In genomic region chr11:123020968-123021367, GRCh38 we compare ENCODE assay signal across 9 cellular contexts. TPM values are rescaled to one million over a fixed set of nuclear protein-coding genes. Genes with fewer than 3 reads are reported as not detected.
DNase-seq lines count a peak whose midpoint lies in the region; ATAC-seq and TF ChIP-seq lines count a peak whose summit lies in the region.
"Had no signal": no experiment of that assay in that cellular context is flagged by ENCODE, and none has a peak within 500 bp of the region (broad histone marks: within the 10 kb centered on the region; RNA-seq: fewer than 3 reads in every experiment).

No MANE protein-coding gene starts in this region.

- H3K27me3 Mint-ChIP-seq in Caco-2 (ENCODE audit: insufficient read depth, unreplicated experiment) (peaks cover 20% of the 10 kb centered on the region), brain (peaks cover 41% of the 10 kb centered on the region)

- no peaks in the 10 kb centered on the region for H3K9me3 Mint-ChIP-seq in Caco-2 (ENCODE audit: unreplicated experiment)
- H3K9me3 Mint-ChIP-seq in brain: peaks cover 0 to 3% (median 0%) of the 10 kb centered on the region in 5 experiments

- H3K9ac ChIP-seq in KMS-11: no peak overlapping the region

- no peaks in the 10 kb centered on the region for H4K20me1 ChIP-seq in KMS-11 (ENCODE audit: insufficient read depth)

- H3K36me3 Mint-ChIP-seq in Caco-2 (ENCODE audit: insufficient read depth, unreplicated experiment) (no peaks in the 10 kb centered on the region), brain (no peaks in the 10 kb centered on the region)

- POLR2A ChIA-PET in Caco-2 (lab: Charles Lee): no interaction called here

- TF ChIP-seq CTCF in Caco-2 (IDR thresholded peaks at IDR 0.05; ENCODE audit: insufficient read depth in 1 of 2, low read depth in 1 of 2, low read length in 1 of 2, severe bottlenecking in 1 of 2, unreplicated experiment in 1 of 2): peak; percentile 79
- TF ChIP-seq CTCF in KMS-11 (conservative IDR thresholded peaks at IDR 0.05; ENCODE audit: low read depth, low read length): peak; percentile 58
- TF ChIP-seq CTCF in RWPE2 (IDR thresholded peaks at IDR 0.05; ENCODE audit: poor library complexity, severe bottlenecking): peak; percentile 68
- TF ChIP-seq CTCF in brain (conservative IDR thresholded peaks at IDR 0.05): peak; percentile 42 to 59
- TF ChIP-seq CTCF in lower lobe of right lung (IDR thresholded peaks at IDR 0.05): peak; percentile 56

- DNase-seq in Caco-2 (peak; percentile 53 to 59), RWPE2 (ENCODE audit: low spot score) (no peak), lower lobe of right lung (peak; percentile 55), mesenteric fat pad (ENCODE audit: low spot score) (no peak)

- no peak overlapping the region for H3K4me3 Mint-ChIP-seq in Caco-2 (ENCODE audit: unreplicated experiment)
- H3K4me3 Mint-ChIP-seq in brain: no peak overlapping the region

- H3K27ac ChIP-seq in KMS-11 (no peak overlapping the region), RWPE2 (ENCODE audit: poor library complexity, severe bottlenecking) (no peak overlapping the region), lower lobe of right lung (no peak overlapping the region)
- H3K27ac ChIP-seq: skin epidermis had no signal

- no peak overlapping the region for H3K4me3 ChIP-seq in Caco-2 (ENCODE audit: low read depth, low read length)
- H3K4me3 ChIP-seq in KMS-11 (IDR thresholded peaks at IDR 0.05; ENCODE audit: insufficient read depth, low read depth, low read length): no peak overlapping the region
- H3K4me3 ChIP-seq in RWPE2 (ENCODE audit: severe bottlenecking): no peak overlapping the region
- no peak overlapping the region for H3K4me3 ChIP-seq in lower lobe of right lung
- H3K4me3 ChIP-seq: skin epidermis had no signal

- H3K4me1 ChIP-seq in Caco-2: no peaks in the 10 kb centered on the region
- no peaks in the 10 kb centered on the region for H3K4me1 ChIP-seq in KMS-11 (ENCODE audit: low read depth, poor library complexity, severe bottlenecking)
- H3K4me1 ChIP-seq in RWPE2 (ENCODE audit: insufficient read depth, poor library complexity, severe bottlenecking): no peaks in the 10 kb centered on the region
- H3K4me1 ChIP-seq in lower lobe of right lung: peaks cover 6% of the 10 kb centered on the region

- intact Hi-C loops in Caco-2 (cut with micrococcal nuclease; ENCODE audit: unreplicated experiment) (loop anchor here (5.0 kb wide), 3 partner anchors 224 to 439 kb away; no protein-coding TSS in a partner anchor), lower lobe of right lung (cut with DNase I) (loop anchor here (5.0 kb wide), 1 partner anchor 159 kb away; no protein-coding TSS in a partner anchor)

- no TSS peak for BruUV-seq in Caco-2 (replicated peaks; lab: Mats Ljungman, UMichigan)

- no peaks in the 10 kb centered on the region for H3K9me3 ChIP-seq in Caco-2
- no peaks in the 10 kb centered on the region for H3K9me3 ChIP-seq in RWPE2 (ENCODE audit: severe bottlenecking)
- no peaks in the 10 kb centered on the region for H3K9me3 ChIP-seq in lower lobe of right lung

- CTCF ChIA-PET in Caco-2 (lab: Charles Lee): interaction anchor here (0.6 to 1.9 kb wide), 34 partner anchors 8 to 321 kb away, joined by 3 to 25 read pairs (median 3); partner anchors contain the start of genes BSX, HSPA8 and JHY

- H3K4me2 ChIP-seq in KMS-11: no peak overlapping the region

- H3K27ac Mint-ChIP-seq in Caco-2 (ENCODE audit: unreplicated experiment) (no peak overlapping the region), brain (no peak overlapping the region)

- ATAC-seq in GM19043 (IDR thresholded peaks at IDR 0.05; ENCODE audit: low read depth, unreplicated experiment): peak; percentile 49
- peak; percentile 63; the same call in 2 of the 3 replicates for ATAC-seq in RWPE2 (ENCODE audit: low read depth)
- peak; percentile 83 to 84 for ATAC-seq in lower lobe of right lung
- no peak for ATAC-seq in HG03045 (IDR thresholded peaks at IDR 0.05; ENCODE audit: unreplicated experiment)

- H3K79me2 ChIP-seq in KMS-11 (ENCODE audit: insufficient read depth, low read depth): no peaks in the 10 kb centered on the region

- H3K27me3 ChIP-seq in Caco-2 (replicated peaks; ENCODE audit: control insufficient read depth, insufficient read depth, low read length): no peaks in the 10 kb centered on the region; the same call in 1 of the 2 replicates
- no peaks in the 10 kb centered on the region for H3K27me3 ChIP-seq in KMS-11 (ENCODE audit: insufficient read depth, low read depth)
- H3K27me3 ChIP-seq in RWPE2 (ENCODE audit: insufficient read depth, poor library complexity, severe bottlenecking): no peaks in the 10 kb centered on the region
- H3K27me3 ChIP-seq in lower lobe of right lung (ENCODE audit: low read depth): peaks cover 13% of the 10 kb centered on the region

- H3K4me1 Mint-ChIP-seq in Caco-2 (ENCODE audit: low read depth, unreplicated experiment): peaks cover 6% of the 10 kb centered on the region
- peaks cover 7% of the 10 kb centered on the region for H3K4me1 Mint-ChIP-seq in brain

- no peak overlapping the region for H2AFZ ChIP-seq in KMS-11 (ENCODE audit: low read depth)

- H3K36me3 ChIP-seq in Caco-2 (ENCODE audit: control insufficient read depth, insufficient read depth, low read length) (no peaks in the 10 kb centered on the region), KMS-11 (ENCODE audit: insufficient read depth) (no peaks in the 10 kb centered on the region), RWPE2 (ENCODE audit: low read depth) (no peaks in the 10 kb centered on the region), lower lobe of right lung (no peaks in the 10 kb centered on the region)

RNA-seq across cellular contexts. Expression of gene BSX, which starts 39.3 kb away (rescaled TPM):
- not detected in 2 replicates for total RNA-seq in Caco-2 (2022)
- not detected for polyA plus RNA-seq in brain (ENCODE audit: insufficient read depth, low read depth, low replicate concordance)
- total RNA-seq in lower lobe of right lung: not detected
- not detected for total RNA-seq in mesenteric fat pad

RNA-seq across cellular contexts. Expression of gene HSPA8, which starts 41.0 kb away (rescaled TPM):
- total RNA-seq in Caco-2 (2022): 1,923 and 2,051 TPM in 2 replicates
- polyA plus RNA-seq in brain (ENCODE audit: insufficient read depth, low read depth, low replicate concordance): 1,570 TPM
- 1,001 TPM for total RNA-seq in lower lobe of right lung
- 1,014 TPM for total RNA-seq in mesenteric fat pad

Comparison
In these comparisons a context has a peak if more than half of its experiments do, and no peak if none do; other contexts are left out.
1. DNase-seq: peak in Caco-2 (2 of 2) and lower lobe of right lung (single experiment); none in RWPE2 (single experiment) and mesenteric fat pad (single experiment).
2. Peak in every context shown above with its lines, with median percentiles within 50 percentile points of each other: CTCF ChIP-seq.